Comparison of ENCODE assay signal across 8 cellular contexts in the genomic region with DNA sequence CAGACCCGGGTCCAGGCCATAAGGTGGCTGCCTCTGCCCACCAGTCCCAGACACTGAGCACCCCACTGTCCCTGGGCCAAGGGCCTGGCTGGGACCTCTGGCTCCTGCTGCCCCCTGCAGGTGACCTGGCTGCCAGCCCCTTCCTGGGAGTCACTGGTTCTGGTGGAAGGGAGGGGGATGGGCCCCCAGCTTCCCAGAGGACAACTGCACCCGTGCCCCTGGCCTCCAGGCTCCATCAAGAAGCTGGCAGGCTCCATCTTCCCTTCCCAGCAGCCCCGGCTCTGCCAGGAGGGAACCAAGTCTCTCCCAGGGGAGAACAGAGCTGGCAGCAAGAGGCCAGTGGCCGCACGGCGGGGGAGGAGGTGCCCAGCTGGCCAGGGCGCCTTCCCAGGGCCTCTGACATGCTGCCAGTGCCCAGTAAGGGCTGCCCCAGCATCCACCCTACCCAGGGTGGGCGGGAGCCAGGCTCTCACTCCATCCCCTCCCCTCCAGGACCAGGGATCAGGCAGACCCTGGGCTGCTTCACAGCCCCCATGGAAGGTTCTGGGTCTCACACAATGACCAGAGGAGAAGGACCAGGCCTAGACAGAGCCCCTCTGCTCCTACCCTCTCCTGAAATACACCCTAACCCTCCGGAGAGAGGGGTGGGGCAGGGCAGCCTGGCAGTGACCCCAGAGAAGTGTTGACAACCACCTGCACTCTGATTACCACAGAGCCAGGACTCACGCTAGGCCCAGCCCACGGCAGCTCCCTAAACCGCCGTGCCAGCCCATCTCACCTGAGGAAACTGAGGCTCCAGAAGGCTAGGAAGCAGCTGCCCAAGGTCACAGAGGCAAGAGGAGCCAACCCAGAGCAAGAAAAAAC. TPM values are rescaled to one million over a fixed set of nuclear protein-coding genes. Genes with fewer than 3 reads are reported as not detected.
DNase-seq lines count a peak whose midpoint lies in the region; ATAC-seq and TF ChIP-seq lines count a peak whose summit lies in the region.

No MANE protein-coding gene starts in this region.

- CTCF ChIA-PET in OCI-LY7 (lab: Charles Lee; ENCODE audit: unreplicated experiment): no interaction called here

- intact Hi-C loops in OCI-LY7 (cut with micrococcal nuclease; ENCODE audit: unreplicated experiment): no loop called here

- H2AFZ ChIP-seq in DND-41 (ENCODE audit: low read depth, low read length) (no peak overlapping the region), OCI-LY7 (ENCODE audit: low read length) (no peak overlapping the region)

- H3K4me2 ChIP-seq in DND-41 (ENCODE audit: insufficient read depth, low read length) (peak overlapping the region; percentile 93; the same call in 1 of the 2 replicates), OCI-LY7 (ENCODE audit: low read length) (peak overlapping the region; percentile 100)

- no peak overlapping the region for H3K4me3 Mint-ChIP-seq in endodermal cell
- peak overlapping the region; percentile 15 for H3K4me3 Mint-ChIP-seq in natural killer cell treated with Interleukin-12 subunit alpha and Interleukin-12 subunit beta and Interleukin-15 and Interleukin-18, amount 100 ng/mL, for 72 hours

- DNase-seq in DND-41 (peak; percentile 30), OCI-LY7 (ENCODE audit: low spot score) (peak; percentile 34), endodermal cell (peak; percentile 94), ureter (ENCODE audit: low spot score) (no peak), amniotic stem cell (lab: John Stamatoyannopoulos, UW) (no peak), AML-193 (lab: John Stamatoyannopoulos, UW) (no peak), NCI-H1092 (lab: John Stamatoyannopoulos, UW) (no peak)
- no peak for DNase-seq in natural killer cell treated with Interleukin-12 subunit alpha and Interleukin-12 subunit beta and Interleukin-15 and Interleukin-18, amount 100 ng/mL, for 72 hours (ENCODE audit: low spot score)

- H3K9ac ChIP-seq in DND-41 (ENCODE audit: low read depth, low read length) (peak overlapping the region; percentile 15; the same call in 1 of the 2 replicates), endodermal cell (ENCODE audit: extremely low read depth, low read length, poor library complexity, severe bottlenecking) (no peak overlapping the region)

- ATAC-seq in DND-41 (ENCODE audit: insufficient read depth, low read depth): no peak
- no peak for ATAC-seq in natural killer cell treated with Interleukin-12 subunit alpha and Interleukin-12 subunit beta and Interleukin-15 and Interleukin-18, amount 100 ng/mL, for 72 hours

- H3K27ac ChIP-seq in DND-41 (ENCODE audit: low read length) (no peak overlapping the region), OCI-LY7 (ENCODE audit: low read depth, low read length, poor library complexity, severe bottlenecking) (no peak overlapping the region), endodermal cell (ENCODE audit: low read depth, low read length) (no peak overlapping the region)

- WGBS in endodermal cell (ENCODE audit: insufficient coverage in 1 of 2, insufficient read length in 1 of 2), 2 experiments: 86 to 93% methylated on average over 7 to 13 of the region's 13 CpGs

- TF ChIP-seq CTCF in DND-41 (IDR thresholded peaks at IDR 0.05; ENCODE audit: borderline replicate concordance, extremely low read depth, low read length, poor library complexity, severe bottlenecking): peak; percentile 54
- TF ChIP-seq CTCF in OCI-LY7 (conservative IDR thresholded peaks at IDR 0.05; ENCODE audit: low read length): peak; percentile 67
- peak; percentile 88 for TF ChIP-seq CTCF in endodermal cell (conservative IDR thresholded peaks at IDR 0.05)

- no peaks in the 10 kb centered on the region for H3K9me3 ChIP-seq in DND-41 (ENCODE audit: insufficient read depth, low read length, severe bottlenecking)
- H3K9me3 ChIP-seq in OCI-LY7 (ENCODE audit: low read length): no peaks in the 10 kb centered on the region
- no peaks in the 10 kb centered on the region for H3K9me3 ChIP-seq in endodermal cell (ENCODE audit: control insufficient read depth, low read length)

- no peaks in the 10 kb centered on the region for H3K9me3 Mint-ChIP-seq in endodermal cell
- H3K9me3 Mint-ChIP-seq in natural killer cell treated with Interleukin-12 subunit alpha and Interleukin-12 subunit beta and Interleukin-15 and Interleukin-18, amount 100 ng/mL, for 72 hours: no peaks in the 10 kb centered on the region

- H3K27me3 ChIP-seq in DND-41 (ENCODE audit: insufficient read depth, low read length, poor library complexity) (no peaks in the 10 kb centered on the region), endodermal cell (ENCODE audit: control insufficient read depth, insufficient read depth, low read length, poor library complexity, severe bottlenecking) (no peaks in the 10 kb centered on the region)

- H3K9me2 ChIP-seq in OCI-LY7 (ENCODE audit: insufficient read depth, low read length): no peaks in the 10 kb centered on the region

- no TSS peak for BruUV-seq in OCI-LY7 (replicated peaks; lab: Mats Ljungman, UMichigan)

- H3K27ac Mint-ChIP-seq in endodermal cell: peak overlapping the region; percentile 39
- H3K27ac Mint-ChIP-seq in natural killer cell treated with Interleukin-12 subunit alpha and Interleukin-12 subunit beta and Interleukin-15 and Interleukin-18, amount 100 ng/mL, for 72 hours: no peak overlapping the region

- peaks cover 6% of the 10 kb centered on the region for H3K27me3 Mint-ChIP-seq in endodermal cell (ENCODE audit: insufficient read depth)
- H3K27me3 Mint-ChIP-seq in natural killer cell treated with Interleukin-12 subunit alpha and Interleukin-12 subunit beta and Interleukin-15 and Interleukin-18, amount 100 ng/mL, for 72 hours: no peaks in the 10 kb centered on the region

- H3K36me3 ChIP-seq in DND-41 (ENCODE audit: insufficient read depth, low read length): peaks cover 27% of the 10 kb centered on the region
- H3K36me3 ChIP-seq in OCI-LY7 (ENCODE audit: insufficient read depth, low read length): peaks cover 61% of the 10 kb centered on the region
- H3K36me3 ChIP-seq in endodermal cell (ENCODE audit: control insufficient read depth, insufficient read depth, low read length): no peaks in the 10 kb centered on the region

- no peak overlapping the region for H3K4me3 ChIP-seq in DND-41 (ENCODE audit: low read depth in 1 of 2, low read length in 2 of 2)
- H3K4me3 ChIP-seq in OCI-LY7 (ENCODE audit: low read depth, low read length, poor library complexity, severe bottlenecking): peak overlapping the region; percentile 17
- H3K4me3 ChIP-seq in endodermal cell (ENCODE audit: low read length): no peak overlapping the region

- POLR2A ChIA-PET in OCI-LY7 (lab: Charles Lee): no interaction called here

- H3K4me1 Mint-ChIP-seq in endodermal cell: peaks cover 38% of the 10 kb centered on the region
- H3K4me1 Mint-ChIP-seq in natural killer cell treated with Interleukin-12 subunit alpha and Interleukin-12 subunit beta and Interleukin-15 and Interleukin-18, amount 100 ng/mL, for 72 hours (ENCODE audit: low read depth in 2 of 2): peaks cover 36 to 37% of the 10 kb centered on the region in 2 donors

- H3K4me1 ChIP-seq in DND-41 (ENCODE audit: insufficient read depth, low read length) (peaks cover 52% of the 10 kb centered on the region), OCI-LY7 (ENCODE audit: insufficient read depth, low read length, poor library complexity, severe bottlenecking) (peaks cover 30% of the 10 kb centered on the region), endodermal cell (ENCODE audit: control insufficient read depth, insufficient read depth, low read length) (peaks cover 13% of the 10 kb centered on the region)

- H3K79me2 ChIP-seq in DND-41 (ENCODE audit: insufficient read depth, low read length): peaks cover 92% of the 10 kb centered on the region
- H3K79me2 ChIP-seq in OCI-LY7 (ENCODE audit: insufficient read depth, low read depth, low read length): peaks cover 77% of the 10 kb centered on the region

- H4K20me1 ChIP-seq in DND-41 (ENCODE audit: insufficient read depth, low read length) (peaks cover 83% of the 10 kb centered on the region), OCI-LY7 (ENCODE audit: insufficient read depth, low read length) (peaks cover 9% of the 10 kb centered on the region)

- peaks cover 2% of the 10 kb centered on the region for H3K36me3 Mint-ChIP-seq in endodermal cell (ENCODE audit: low read depth)
- H3K36me3 Mint-ChIP-seq in natural killer cell treated with Interleukin-12 subunit alpha and Interleukin-12 subunit beta and Interleukin-15 and Interleukin-18, amount 100 ng/mL, for 72 hours: no peaks in the 10 kb centered on the region

RNA-seq across cellular contexts. Expression of gene CLUH, which starts 3.6 kb away (rescaled TPM):
- total RNA-seq in OCI-LY7 (2014; rRNA removed; shearing (Covaris generic)): 85.2 and 96.3 TPM in 2 replicates
- 122 and 132 TPM in 2 replicates for total RNA-seq in OCI-LY7 (2022)
- total RNA-seq in endodermal cell: 10 to 100 TPM; 55.5 to 61.8 TPM
- polyA plus RNA-seq in endodermal cell (2013, experiment 1 of 2): 27.4 TPM
- 21.7 TPM for polyA plus RNA-seq in endodermal cell (2013, experiment 2 of 2)
- 100 to 1,000 TPM in 1 of 2 donors, 10 to 100 TPM in 1; 65.7 to 195 TPM for total RNA-seq in natural killer cell treated with Interleukin-12 subunit alpha and Interleukin-12 subunit beta and Interleukin-15 and Interleukin-18, amount 100 ng/mL, for 72 hours
- 176 TPM for total RNA-seq in ureter

RNA-seq across cellular contexts. Expression of gene CCDC92B, which starts 41.5 kb away (rescaled TPM):
- not detected in 2 replicates for total RNA-seq in OCI-LY7 (2014; rRNA removed; shearing (Covaris generic))
- total RNA-seq in OCI-LY7 (2022) (not detected in 2 replicates), endodermal cell (1 to 10 TPM; 4.3 to 5.8 TPM), ureter (1.0 TPM)
- 1.2 TPM for polyA plus RNA-seq in endodermal cell (2013, experiment 1 of 2)
- polyA plus RNA-seq in endodermal cell (2013, experiment 2 of 2): 0.87 TPM
- total RNA-seq in natural killer cell treated with Interleukin-12 subunit alpha and Interleukin-12 subunit beta and Interleukin-15 and Interleukin-18, amount 100 ng/mL, for 72 hours: not detected

Comparison
In these comparisons a context has a peak if more than half of its experiments do, and no peak if none do; other contexts are left out.
1. DNase-seq: peak in DND-41 (single experiment), OCI-LY7 (single experiment) and endodermal cell (single experiment); none in natural killer cell treated with Interleukin-12 subunit alpha and Interleukin-12 subunit beta and Interleukin-15 and Interleukin-18, amount 100 ng/mL, for 72 hours (single experiment), ureter (single experiment), amniotic stem cell (single experiment), AML-193 (0 of 2) and NCI-H1092 (single experiment).
2. Peak in every context shown above with its lines, with median percentiles within 50 percentile points of each other: CTCF ChIP-seq.